8 cellular contexts compared by ENCODE assay signal in the genomic region with DNA sequence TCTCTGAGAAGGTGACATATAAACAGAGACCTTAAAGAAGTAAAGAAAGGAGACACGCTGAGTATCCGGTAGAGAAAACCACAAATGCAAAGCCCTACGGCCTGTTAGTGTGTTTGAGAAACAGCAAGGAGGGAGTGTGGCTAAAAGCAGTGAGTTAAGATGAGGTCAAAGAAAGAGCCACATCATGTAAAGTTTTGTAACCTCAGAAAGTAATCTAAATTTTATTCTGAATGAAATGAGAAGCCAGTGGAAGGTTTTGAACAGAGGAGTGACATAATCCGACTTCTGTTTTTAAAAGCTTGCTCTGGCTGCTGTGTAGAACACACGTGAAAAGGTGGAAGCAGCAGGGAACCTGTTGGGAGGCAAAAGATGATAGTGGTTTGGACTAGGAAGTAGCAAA. TPM values are rescaled to one million over a fixed set of nuclear protein-coding genes. Genes with fewer than 3 reads are reported as not detected.
DNase-seq lines count a peak whose midpoint lies in the region; ATAC-seq and TF ChIP-seq lines count a peak whose summit lies in the region.

No MANE protein-coding gene starts in this region.

- peak in 4 of 5 donors; percentile 9 to 43 (median 10) for DNase-seq in CD4-positive, alpha-beta memory T cell
- DNase-seq in activated naive CD8-positive, alpha-beta T cell treated with anti-CD3 and anti-CD28 coated beads, Interleukin-2, amount 50 U/mL, for 24 hours, result no peak
- DNase-seq in superior temporal gyrus (ENCODE audit: extremely low spot score) (no peak), tibial artery (no peak), NCI-H345 treated with DMSO at 0.1 percent for 48 hours (lab: John Stamatoyannopoulos, UW; ENCODE audit: unreplicated experiment) (no peak), NCI-H2227 (lab: John Stamatoyannopoulos, UW; ENCODE audit: unreplicated experiment) (no peak)

- no peaks in the 10 kb centered on the region for H3K9me3 Mint-ChIP-seq in CD4-positive, alpha-beta memory T cell
- H3K9me3 Mint-ChIP-seq in activated naive CD8-positive, alpha-beta T cell treated with anti-CD3 and anti-CD28 coated beads, Interleukin-2, amount 50 U/mL, for 24 hours, result peaks cover 4% of the 10 kb centered on the region

- peaks cover 53 to 66% (median 58%) of the 10 kb centered on the region in 4 donors for H3K4me1 Mint-ChIP-seq in CD4-positive, alpha-beta memory T cell
- H3K4me1 Mint-ChIP-seq in activated naive CD8-positive, alpha-beta T cell treated with anti-CD3 and anti-CD28 coated beads, Interleukin-2, amount 50 U/mL, for 24 hours, result peaks cover 54% of the 10 kb centered on the region

- no peak overlapping the region for H3K4me3 ChIP-seq in CD4-positive, alpha-beta memory T cell (ENCODE audit: low read length in 2 of 2)
- no peak overlapping the region for H3K4me3 ChIP-seq in tibial artery

- POLR2A ChIA-PET in CD4-positive, alpha-beta memory T cell (lab: Charles Lee; ENCODE audit: partially characterized antibody), result interaction anchor here (1.4 kb wide), 1 partner anchor 33 kb away, joined by 6 read pairs; no protein-coding TSS in a partner anchor

- peak overlapping the region in 6 of 8 donors; percentile 18 to 88 (median 64) for H3K4me3 Mint-ChIP-seq in CD4-positive, alpha-beta memory T cell
- no peak overlapping the region for H3K4me3 Mint-ChIP-seq in activated naive CD8-positive, alpha-beta T cell treated with anti-CD3 and anti-CD28 coated beads, Interleukin-2, amount 50 U/mL, for 24 hours

- intact Hi-C loops in CD4-positive, alpha-beta memory T cell (cut with micrococcal nuclease), result no loop called here
- intact Hi-C loops in tibial artery (cut with DNase I; ENCODE audit: low total_unique reads), result no loop called here

- H3K27ac Mint-ChIP-seq in CD4-positive, alpha-beta memory T cell, result peak overlapping the region; percentile 33 to 91 (median 84)
- peak overlapping the region; percentile 23 for H3K27ac Mint-ChIP-seq in activated naive CD8-positive, alpha-beta T cell treated with anti-CD3 and anti-CD28 coated beads, Interleukin-2, amount 50 U/mL, for 24 hours

- no peaks in the 10 kb centered on the region for H3K27me3 ChIP-seq in CD4-positive, alpha-beta memory T cell (ENCODE audit: insufficient read depth, low read length)
- no peaks in the 10 kb centered on the region for H3K27me3 ChIP-seq in tibial artery

- ATAC-seq in GM19463 (IDR thresholded peaks at IDR 0.05; ENCODE audit: unreplicated experiment), result peak; percentile 92
- peak; percentile 84 for ATAC-seq in HG03280 (IDR thresholded peaks at IDR 0.05; ENCODE audit: unreplicated experiment)
- peak; percentile 85 for ATAC-seq in activated naive CD8-positive, alpha-beta T cell treated with anti-CD3 and anti-CD28 coated beads, Interleukin-2, amount 50 U/mL, for 24 hours

- no peak overlapping the region for H3K27ac ChIP-seq in CD4-positive, alpha-beta memory T cell (ENCODE audit: low read depth, low read length)
- no peak overlapping the region for H3K27ac ChIP-seq in tibial artery

- no peaks in the 10 kb centered on the region for H3K9me3 ChIP-seq in CD4-positive, alpha-beta memory T cell (ENCODE audit: control insufficient read depth in 1 of 2, low read length in 2 of 2)
- H3K9me3 ChIP-seq in tibial artery, result no peaks in the 10 kb centered on the region

- H3K27me3 Mint-ChIP-seq in CD4-positive, alpha-beta memory T cell, result no peaks in the 10 kb centered on the region
- no peaks in the 10 kb centered on the region for H3K27me3 Mint-ChIP-seq in activated naive CD8-positive, alpha-beta T cell treated with anti-CD3 and anti-CD28 coated beads, Interleukin-2, amount 50 U/mL, for 24 hours

- TF ChIP-seq CTCF in tibial artery (IDR thresholded peaks at IDR 0.05), result no peak

- H3K36me3 Mint-ChIP-seq in CD4-positive, alpha-beta memory T cell, result peaks cover 14 to 23% of the 10 kb centered on the region in 2 donors
- H3K36me3 Mint-ChIP-seq in activated naive CD8-positive, alpha-beta T cell treated with anti-CD3 and anti-CD28 coated beads, Interleukin-2, amount 50 U/mL, for 24 hours (ENCODE audit: low read depth), result peaks cover 17% of the 10 kb centered on the region

- H3K36me3 ChIP-seq in CD4-positive, alpha-beta memory T cell (ENCODE audit: insufficient read depth, low read length), result no peaks in the 10 kb centered on the region
- no peaks in the 10 kb centered on the region for H3K36me3 ChIP-seq in tibial artery

- H3K4me1 ChIP-seq in CD4-positive, alpha-beta memory T cell (ENCODE audit: insufficient read depth, low read length), result peaks cover 60% of the 10 kb centered on the region
- peaks cover 0 to 17% (median 0%) of the 10 kb centered on the region in 4 donors for H3K4me1 ChIP-seq in tibial artery

- CTCF ChIA-PET in CD4-positive, alpha-beta memory T cell (lab: Charles Lee; ENCODE audit: partially characterized antibody), result no interaction called here

RNA-seq across cellular contexts. Expression of gene PPP2R5E, which starts 32.6 kb away (rescaled TPM):
- total RNA-seq in CD4-positive, alpha-beta memory T cell, result 10 to 100 TPM; 36.2 to 38.0 TPM
- 10 to 100 TPM; 36.2 to 38.3 TPM for polyA plus RNA-seq in CD4-positive, alpha-beta memory T cell

Comparison
In these comparisons a context has a peak if more than half of its experiments do, and no peak if none do; other contexts are left out.
1. DNase-seq: peak in CD4-positive, alpha-beta memory T cell (4 of 5); none in activated naive CD8-positive, alpha-beta T cell treated with anti-CD3 and anti-CD28 coated beads, Interleukin-2, amount 50 U/mL, for 24 hours (single experiment), superior temporal gyrus (single experiment), tibial artery (0 of 2), NCI-H345 treated with DMSO at 0.1 percent for 48 hours (single experiment) and NCI-H2227 (single experiment).
2. Peak in every context shown above with its lines, with median percentiles within 50 percentile points of each other: ATAC-seq.